In the genomic region with DNA sequence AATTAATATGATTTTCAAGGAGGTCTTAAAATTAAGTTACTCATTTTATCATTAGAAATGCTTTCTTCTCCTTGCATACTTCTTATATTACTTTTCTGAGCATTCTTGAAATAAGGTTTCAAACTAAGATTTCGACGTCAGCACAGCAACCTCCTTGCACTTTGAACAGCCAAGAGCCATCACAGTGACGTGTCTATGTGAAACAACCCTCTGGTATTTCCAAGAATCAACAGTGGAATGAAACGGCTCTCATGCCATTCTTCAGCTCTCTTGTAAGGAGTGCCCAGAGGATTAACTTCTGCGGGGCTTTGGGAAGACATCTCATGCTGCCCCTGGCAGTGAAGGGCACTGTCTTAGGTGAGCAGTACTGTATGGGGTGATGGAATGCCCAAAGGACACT, we compare ENCODE assay signal across 16 cellular contexts.
A peak's percentile ranks its signal among the peaks of the same experiment; 100 is the strongest.
DNase-seq lines count a peak whose midpoint lies in the region; ATAC-seq and TF ChIP-seq lines count a peak whose summit lies in the region.
"Had no signal": no experiment of that assay in that cellular context is flagged by ENCODE, and none has a peak within 500 bp of the region (broad histone marks: within the 10 kb centered on the region; RNA-seq: fewer than 3 reads in every experiment).

No MANE protein-coding gene starts in this region.

- peaks cover 8% of the 10 kb centered on the region; the same call in 1 of the 2 replicates for H3K36me3 Mint-ChIP-seq in HFFc6 (ENCODE audit: low read depth)
- H3K36me3 Mint-ChIP-seq in activated T-helper 1 cell treated with anti-CD3 and anti-CD28 coated beads, Interleukin-12 subunit alpha, Interleukin-12 subunit beta, Interleukin-2, Interleukin-4 antibody, amounts not matched to agents 30 ng/mL and 10 ng/mL and 1 ng/mL, durations not matched to agents 14 hours and 24 hours and 36 hours (ENCODE audit: low read depth): no peaks in the 10 kb centered on the region
- H3K36me3 Mint-ChIP-seq in activated CD4-positive, alpha-beta T cell treated with anti-CD3 and anti-CD28 coated beads for 36 hours (ENCODE audit: low read depth): no peaks in the 10 kb centered on the region
- H3K36me3 Mint-ChIP-seq in naive thymus-derived CD8-positive, alpha-beta T cell: no peaks in the 10 kb centered on the region
- H3K36me3 Mint-ChIP-seq: CD8-positive, alpha-beta memory T cell had no signal

- ATAC-seq in activated CD4-positive, alpha-beta T cell treated with anti-CD3 and anti-CD28 coated beads for 36 hours: no peak
- ATAC-seq in naive thymus-derived CD8-positive, alpha-beta T cell: no peak
- ATAC-seq: activated CD8-positive, alpha-beta T cell treated with anti-CD3 and anti-CD28 coated beads for 36 hours; gastrocnemius medialis had no signal

- DNase-seq in HFFc6 (peak; percentile 58), brain microvascular endothelial cell (peak; percentile 91), hepatic stellate cell (ENCODE audit: low spot score) (peak; percentile 62), smooth muscle cell (lab: John Stamatoyannopoulos, UW; ENCODE audit: unreplicated experiment) (no peak), retina (no peak)
- DNase-seq in activated T-helper 1 cell treated with anti-CD3 and anti-CD28 coated beads, Interleukin-12 subunit alpha, Interleukin-12 subunit beta, Interleukin-2, Interleukin-4 antibody, amounts not matched to agents 30 ng/mL and 10 ng/mL and 1 ng/mL, durations not matched to agents 14 hours and 24 hours and 36 hours (ENCODE audit: low spot score): no peak
- DNase-seq in activated CD4-positive, alpha-beta T cell treated with anti-CD3 and anti-CD28 coated beads for 36 hours: no peak
- no peak for DNase-seq in naive thymus-derived CD8-positive, alpha-beta T cell
- DNase-seq: activated CD8-positive, alpha-beta T cell treated with anti-CD3 and anti-CD28 coated beads for 36 hours; adrenal gland; CD8-positive, alpha-beta memory T cell; gastrocnemius medialis; immature natural killer cell; Karpas-422; NCI-H524; stimulated activated CD4-positive, alpha-beta T cell treated with anti-CD3 and anti-CD28 coated beads, Interleukin-15, amount 100 ng/mL, for 24 hours had no signal

- H3K4me3 ChIP-seq in brain microvascular endothelial cell (ENCODE audit: low read depth, low read length): no peak overlapping the region
- no peak overlapping the region for H3K4me3 ChIP-seq in smooth muscle cell
- H3K4me3 ChIP-seq: adrenal gland, gastrocnemius medialis had no signal

- TF ChIP-seq CTCF in HFFc6 (IDR thresholded peaks at IDR 0.05): no peak
- TF ChIP-seq CTCF in brain microvascular endothelial cell (IDR thresholded peaks at IDR 0.05; ENCODE audit: low read depth, low read length, missing control alignments): no peak
- TF ChIP-seq CTCF in smooth muscle cell (IDR thresholded peaks at IDR 0.05; ENCODE audit: borderline replicate concordance, insufficient read depth, poor library complexity, severe bottlenecking): no peak

- H3K27me3 ChIP-seq in brain microvascular endothelial cell (replicated peaks) (no peaks in the 10 kb centered on the region), smooth muscle cell (ENCODE audit: low read depth) (no peaks in the 10 kb centered on the region)
- H3K27me3 ChIP-seq: adrenal gland, gastrocnemius medialis had no signal

- POLR2A ChIA-PET in activated CD4-positive, alpha-beta T cell treated with anti-CD3 and anti-CD28 coated beads for 36 hours (lab: Charles Lee): no interaction called here
- POLR2A ChIA-PET in naive thymus-derived CD8-positive, alpha-beta T cell (lab: Charles Lee): no interaction called here

- H3K36me3 ChIP-seq in brain microvascular endothelial cell (replicated peaks) (no peaks in the 10 kb centered on the region), smooth muscle cell (ENCODE audit: low read depth) (no peaks in the 10 kb centered on the region)
- H3K36me3 ChIP-seq: adrenal gland, gastrocnemius medialis had no signal

- H3K4me2 ChIP-seq in smooth muscle cell: no peak overlapping the region

- peaks cover 15% of the 10 kb centered on the region for H3K4me1 Mint-ChIP-seq in HFFc6 (ENCODE audit: low read depth)
- H3K4me1 Mint-ChIP-seq in activated T-helper 1 cell treated with anti-CD3 and anti-CD28 coated beads, Interleukin-12 subunit alpha, Interleukin-12 subunit beta, Interleukin-2, Interleukin-4 antibody, amounts not matched to agents 30 ng/mL and 10 ng/mL and 1 ng/mL, durations not matched to agents 14 hours and 24 hours and 36 hours (ENCODE audit: low read depth): no peaks in the 10 kb centered on the region
- H3K4me1 Mint-ChIP-seq in activated CD4-positive, alpha-beta T cell treated with anti-CD3 and anti-CD28 coated beads for 36 hours: no peaks in the 10 kb centered on the region
- H3K4me1 Mint-ChIP-seq in naive thymus-derived CD8-positive, alpha-beta T cell: peaks cover 0 to 1% (median 0%) of the 10 kb centered on the region in 4 donors
- H3K4me1 Mint-ChIP-seq: CD8-positive, alpha-beta memory T cell; immature natural killer cell had no signal

- 56% methylated on average over 5 of the region's 5 CpGs for WGBS in smooth muscle cell (ENCODE audit: low lambda C conversion rate)

- peak overlapping the region; percentile 66 for H3K27ac Mint-ChIP-seq in HFFc6
- H3K27ac Mint-ChIP-seq in activated T-helper 1 cell treated with anti-CD3 and anti-CD28 coated beads, Interleukin-12 subunit alpha, Interleukin-12 subunit beta, Interleukin-2, Interleukin-4 antibody, amounts not matched to agents 30 ng/mL and 10 ng/mL and 1 ng/mL, durations not matched to agents 14 hours and 24 hours and 36 hours: no peak overlapping the region
- H3K27ac Mint-ChIP-seq in activated CD4-positive, alpha-beta T cell treated with anti-CD3 and anti-CD28 coated beads for 36 hours: no peak overlapping the region
- peak overlapping the region in 1 of 10 donors; percentile 3 for H3K27ac Mint-ChIP-seq in naive thymus-derived CD8-positive, alpha-beta T cell
- H3K27ac Mint-ChIP-seq: activated CD8-positive, alpha-beta T cell treated with anti-CD3 and anti-CD28 coated beads for 36 hours; CD8-positive, alpha-beta memory T cell; immature natural killer cell had no signal

- CTCF ChIA-PET in activated CD4-positive, alpha-beta T cell treated with anti-CD3 and anti-CD28 coated beads for 36 hours (lab: Charles Lee): no interaction called here

- peak overlapping the region; percentile 76 for H3K27ac ChIP-seq in brain microvascular endothelial cell
- peak overlapping the region; percentile 16 for H3K27ac ChIP-seq in smooth muscle cell (ENCODE audit: low read depth)
- H3K27ac ChIP-seq: adrenal gland, gastrocnemius medialis had no signal

- H3K9me3 Mint-ChIP-seq in HFFc6: no peaks in the 10 kb centered on the region
- H3K9me3 Mint-ChIP-seq in activated T-helper 1 cell treated with anti-CD3 and anti-CD28 coated beads, Interleukin-12 subunit alpha, Interleukin-12 subunit beta, Interleukin-2, Interleukin-4 antibody, amounts not matched to agents 30 ng/mL and 10 ng/mL and 1 ng/mL, durations not matched to agents 14 hours and 24 hours and 36 hours: no peaks in the 10 kb centered on the region
- no peaks in the 10 kb centered on the region for H3K9me3 Mint-ChIP-seq in activated CD4-positive, alpha-beta T cell treated with anti-CD3 and anti-CD28 coated beads for 36 hours (ENCODE audit: low read depth)
- H3K9me3 Mint-ChIP-seq in naive thymus-derived CD8-positive, alpha-beta T cell: peaks cover 0 to 4% (median 0%) of the 10 kb centered on the region in 9 donors
- H3K9me3 Mint-ChIP-seq: activated CD8-positive, alpha-beta T cell treated with anti-CD3 and anti-CD28 coated beads for 36 hours; immature natural killer cell had no signal

- no peaks in the 10 kb centered on the region for H4K20me1 ChIP-seq in smooth muscle cell (ENCODE audit: low read depth)

- H3K9ac ChIP-seq in smooth muscle cell (ENCODE audit: low read depth): no peak overlapping the region

- in situ Hi-C loops in brain microvascular endothelial cell (cut with HindIII; ENCODE audit: low pct_ligation_motif_present, low sequenced_read_pairs): no loop called here

- H3K4me1 ChIP-seq in smooth muscle cell (ENCODE audit: low read depth): no peaks in the 10 kb centered on the region
- H3K4me1 ChIP-seq: adrenal gland, gastrocnemius medialis had no signal

- 0 out of 2 replicates have a peak overlapping the region, but pooled peaks have one; percentile 13 for H3K4me3 Mint-ChIP-seq in HFFc6
- no peak overlapping the region for H3K4me3 Mint-ChIP-seq in activated T-helper 1 cell treated with anti-CD3 and anti-CD28 coated beads, Interleukin-12 subunit alpha, Interleukin-12 subunit beta, Interleukin-2, Interleukin-4 antibody, amounts not matched to agents 30 ng/mL and 10 ng/mL and 1 ng/mL, durations not matched to agents 14 hours and 24 hours and 36 hours
- no peak overlapping the region for H3K4me3 Mint-ChIP-seq in activated CD4-positive, alpha-beta T cell treated with anti-CD3 and anti-CD28 coated beads for 36 hours
- H3K4me3 Mint-ChIP-seq in naive thymus-derived CD8-positive, alpha-beta T cell: no peak overlapping the region
- H3K4me3 Mint-ChIP-seq: activated CD8-positive, alpha-beta T cell treated with anti-CD3 and anti-CD28 coated beads for 36 hours; CD8-positive, alpha-beta memory T cell; immature natural killer cell had no signal

- no peak overlapping the region for H2AFZ ChIP-seq in smooth muscle cell (ENCODE audit: low read depth)

- H3K9me3 ChIP-seq in smooth muscle cell (replicated peaks; ENCODE audit: low read depth): no peaks in the 10 kb centered on the region
- H3K9me3 ChIP-seq: adrenal gland, gastrocnemius medialis had no signal

- H3K79me2 ChIP-seq in smooth muscle cell (ENCODE audit: low read depth): no peaks in the 10 kb centered on the region

- peaks cover 2% of the 10 kb centered on the region for H3K27me3 Mint-ChIP-seq in HFFc6 (ENCODE audit: insufficient read depth)
- H3K27me3 Mint-ChIP-seq in activated T-helper 1 cell treated with anti-CD3 and anti-CD28 coated beads, Interleukin-12 subunit alpha, Interleukin-12 subunit beta, Interleukin-2, Interleukin-4 antibody, amounts not matched to agents 30 ng/mL and 10 ng/mL and 1 ng/mL, durations not matched to agents 14 hours and 24 hours and 36 hours (ENCODE audit: insufficient read depth): peaks cover 15% of the 10 kb centered on the region
- no peaks in the 10 kb centered on the region for H3K27me3 Mint-ChIP-seq in activated CD4-positive, alpha-beta T cell treated with anti-CD3 and anti-CD28 coated beads for 36 hours
- H3K27me3 Mint-ChIP-seq in naive thymus-derived CD8-positive, alpha-beta T cell: peaks cover 0 to 5% (median 0%) of the 10 kb centered on the region in 5 donors

- H3F3A ChIP-seq in smooth muscle cell (ENCODE audit: low read depth): no peaks in the 10 kb centered on the region

- intact Hi-C loops in activated T-helper 1 cell treated with anti-CD3 and anti-CD28 coated beads, Interleukin-12 subunit alpha, Interleukin-12 subunit beta, Interleukin-2, Interleukin-4 antibody, amounts not matched to agents 30 ng/mL and 10 ng/mL and 1 ng/mL, durations not matched to agents 14 hours and 24 hours and 36 hours (cut with micrococcal nuclease): no loop called here
- intact Hi-C loops in activated CD4-positive, alpha-beta T cell treated with anti-CD3 and anti-CD28 coated beads for 36 hours (cut with DNase I, micrococcal nuclease): no loop called here

Comparison
In these comparisons a context has a peak if more than half of its experiments do, and no peak if none do; other contexts are left out.
1. DNase-seq: peak in HFFc6 (single experiment), brain microvascular endothelial cell (single experiment) and hepatic stellate cell (single experiment); none in smooth muscle cell (single experiment), activated T-helper 1 cell treated with anti-CD3 and anti-CD28 coated beads, Interleukin-12 subunit alpha, Interleukin-12 subunit beta, Interleukin-2, Interleukin-4 antibody, amounts not matched to agents 30 ng/mL and 10 ng/mL and 1 ng/mL, durations not matched to agents 14 hours and 24 hours and 36 hours (single experiment), activated CD4-positive, alpha-beta T cell treated with anti-CD3 and anti-CD28 coated beads for 36 hours (single experiment), naive thymus-derived CD8-positive, alpha-beta T cell (0 of 10) and retina (single experiment).